22 cellular contexts compared by ENCODE assay signal in genomic region chr4:101843054-101843453, GRCh38. TPM values are rescaled to one million over a fixed set of nuclear protein-coding genes. Genes with fewer than 3 reads are reported as not detected.
"Had no signal": no experiment of that assay in that cellular context is flagged by ENCODE, and none has a peak within 500 bp of the region (broad histone marks: within the 10 kb centered on the region; RNA-seq: fewer than 3 reads in every experiment).

No MANE protein-coding gene starts in this region.

- DNase-seq: activated CD4-positive, alpha-beta T cell treated with anti-CD3 and anti-CD28 coated beads, Interleukin-2, amount 10 ng/mL, durations not matched to agents 7 days and 5 days; activated CD4-positive, CD25-positive, alpha-beta regulatory T cell treated with anti-CD3 and anti-CD28 coated beads, Interleukin-2, amount 50 U/mL, for 72 hours; activated T-cell treated with anti-CD3 and anti-CD28 coated beads, Interleukin-2, amount 50 U/mL, for 1 hour; esophagus squamous epithelium; heart right ventricle; kidney; lower lobe of right lung; naive thymus-derived CD8-positive, alpha-beta T cell; posterior cingulate gyrus; small intestine; stimulated activated CD4-positive, alpha-beta T cell treated with anti-CD3 and anti-CD28 coated beads, Interleukin-2, amount 100 ng/mL, for 48 hours; stimulated activated CD8-positive, alpha-beta memory T cell treated with anti-CD3 and anti-CD28 coated beads, Interleukin-4, amount 100 ng/mL, for 48 hours; stimulated activated naive CD4-positive, alpha-beta T cell treated with Interleukin-2 at 50 U/mL for 16 hours; T1000 had no signal

- H3K27ac Mint-ChIP-seq: activated CD4-positive, alpha-beta T cell treated with anti-CD3 and anti-CD28 coated beads, Interleukin-2, amount 10 ng/mL, durations not matched to agents 7 days and 5 days; activated naive CD4-positive, alpha-beta T cell treated with anti-CD3 and anti-CD28 coated beads, Interleukin-2, amount 50 U/mL, for 72 hours; activated T-helper 17 cell treated with anti-CD3 and anti-CD28 coated beads, Interleukin-2, amount 50 U/mL, for 72 hours; neural progenitor cell; T-helper 1 cell treated with Interleukin-12 subunit alpha and Interleukin-12 subunit beta and Interleukin-4 antibody, amounts not matched to agents 30 μg/mL and 1 μg/mL, for 36 hours; type B pancreatic cell had no signal

- H3K9me3 Mint-ChIP-seq: activated CD4-positive, alpha-beta T cell treated with anti-CD3 and anti-CD28 coated beads, Interleukin-2, amount 10 ng/mL, durations not matched to agents 7 days and 5 days; activated naive CD4-positive, alpha-beta T cell treated with anti-CD3 and anti-CD28 coated beads, Interleukin-2, amount 50 U/mL, for 72 hours; activated T-helper 17 cell treated with anti-CD3 and anti-CD28 coated beads, Interleukin-2, amount 50 U/mL, for 72 hours; central memory CD8-positive, alpha-beta T cell; neural progenitor cell; T-helper 1 cell treated with Interleukin-12 subunit alpha and Interleukin-12 subunit beta and Interleukin-4 antibody, amounts not matched to agents 30 μg/mL and 1 μg/mL, for 36 hours; type B pancreatic cell had no signal

- ATAC-seq: activated naive CD4-positive, alpha-beta T cell treated with anti-CD3 and anti-CD28 coated beads, Interleukin-2, amount 50 U/mL, for 72 hours; activated T-helper 17 cell treated with anti-CD3 and anti-CD28 coated beads, Interleukin-2, amount 50 U/mL, for 72 hours; gastroesophageal sphincter; heart right ventricle; lower lobe of right lung; naive thymus-derived CD8-positive, alpha-beta T cell; sciatic nerve had no signal

- H3K4me1 Mint-ChIP-seq: activated CD4-positive, alpha-beta T cell treated with anti-CD3 and anti-CD28 coated beads, Interleukin-2, amount 10 ng/mL, durations not matched to agents 7 days and 5 days; activated T-helper 17 cell treated with anti-CD3 and anti-CD28 coated beads, Interleukin-2, amount 50 U/mL, for 72 hours; central memory CD8-positive, alpha-beta T cell; neural progenitor cell had no signal

- H3K4me3 Mint-ChIP-seq: activated CD4-positive, alpha-beta T cell treated with anti-CD3 and anti-CD28 coated beads, Interleukin-2, amount 10 ng/mL, durations not matched to agents 7 days and 5 days; activated T-helper 17 cell treated with anti-CD3 and anti-CD28 coated beads, Interleukin-2, amount 50 U/mL, for 72 hours; central memory CD8-positive, alpha-beta T cell; neural progenitor cell; T-helper 1 cell treated with Interleukin-12 subunit alpha and Interleukin-12 subunit beta and Interleukin-4 antibody, amounts not matched to agents 30 μg/mL and 1 μg/mL, for 36 hours; type B pancreatic cell had no signal

- H3K27me3 Mint-ChIP-seq: central memory CD8-positive, alpha-beta T cell; type B pancreatic cell had no signal

- H3K36me3 Mint-ChIP-seq: activated naive CD4-positive, alpha-beta T cell treated with anti-CD3 and anti-CD28 coated beads, Interleukin-2, amount 50 U/mL, for 72 hours; naive thymus-derived CD8-positive, alpha-beta T cell; neural progenitor cell; type B pancreatic cell had no signal

RNA-seq across cellular contexts. Expression of gene BANK1, which starts 52.5 kb away (rescaled TPM):
- total RNA-seq: activated naive CD4-positive, alpha-beta T cell treated with anti-CD3 and anti-CD28 coated beads, Interleukin-2, amount 50 U/mL, for 72 hours had no signal
